In the genomic region with DNA sequence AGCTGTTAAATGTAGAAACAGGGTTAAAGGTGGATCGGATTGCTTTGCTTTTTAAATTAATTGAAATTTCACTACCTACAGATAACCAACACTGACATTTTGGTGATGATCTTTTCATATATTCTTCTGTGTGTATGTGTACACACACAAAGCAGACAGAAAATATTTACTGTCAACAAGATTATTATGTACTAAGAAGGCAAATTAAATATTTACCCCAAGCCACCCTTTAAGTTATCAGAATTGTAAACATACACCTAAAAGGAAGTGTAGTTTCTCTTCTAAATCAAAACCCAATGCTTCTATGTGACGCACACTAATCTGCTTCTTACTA, we compare ENCODE assay signal across 17 cellular contexts.
DNase-seq lines count a peak whose midpoint lies in the region; ATAC-seq and TF ChIP-seq lines count a peak whose summit lies in the region.
"Had no signal": no experiment of that assay in that cellular context is flagged by ENCODE, and none has a peak within 500 bp of the region (broad histone marks: within the 10 kb centered on the region; RNA-seq: fewer than 3 reads in every experiment).

No MANE protein-coding gene starts in this region.

- intact Hi-C loops in left lung (cut with DNase I): no loop called here

- no peak for DNase-seq in RWPE2 (ENCODE audit: low spot score)
- DNase-seq in left lung: no peak
- no peak for DNase-seq in activated naive CD8-positive, alpha-beta T cell treated with anti-CD3 and anti-CD28 coated beads for 36 hours
- no peak for DNase-seq in stimulated activated CD4-positive, alpha-beta T cell treated with anti-CD3 and anti-CD28 coated beads, Interleukin-4, amount 100 ng/mL, for 24 hours
- DNase-seq in neural progenitor cell (ENCODE audit: low spot score): no peak
- DNase-seq in HFFc6: no peak
- DNase-seq: 8988T; activated CD4-positive, alpha-beta T cell treated with anti-CD3 and anti-CD28 coated beads for 4 hours; activated CD8-positive, alpha-beta memory T cell treated with anti-CD3 and anti-CD28 coated beads, Interleukin-2, amount 10 ng/mL, durations not matched to agents 7 days and 5 days; BE2C; effector memory CD8-positive, alpha-beta T cell; HCEC 1CT; NCI-H2171 treated with DMSO at 0.1 percent for 48 hours had no signal

- H3K27ac ChIP-seq in 22Rv1 (peak overlapping the region; percentile 87), RWPE2 (ENCODE audit: poor library complexity, severe bottlenecking) (peak overlapping the region; percentile 73), left lung (peak overlapping the region; percentile 45 to 47), skin epidermis (peak overlapping the region in 20 of 21 experiments; percentile 13 to 87 (median 78)), neural progenitor cell (no peak overlapping the region)

- no peaks in the 10 kb centered on the region for H3K27me3 ChIP-seq in RWPE2 (ENCODE audit: insufficient read depth, poor library complexity, severe bottlenecking)
- H3K27me3 ChIP-seq in left lung: no peaks in the 10 kb centered on the region
- H3K27me3 ChIP-seq in neural progenitor cell: no peaks in the 10 kb centered on the region
- H3K27me3 ChIP-seq: BE2C, MG63 had no signal

- no peak overlapping the region for H2AFZ ChIP-seq in neural progenitor cell (replicated peaks)

- ATAC-seq in RWPE2 (ENCODE audit: low read depth): no peak
- ATAC-seq in left lung: no peak
- ATAC-seq: activated CD8-positive, alpha-beta memory T cell treated with anti-CD3 and anti-CD28 coated beads, Interleukin-2, amount 10 ng/mL, durations not matched to agents 7 days and 5 days; effector memory CD8-positive, alpha-beta T cell had no signal

- H3K27ac Mint-ChIP-seq in activated naive CD8-positive, alpha-beta T cell treated with anti-CD3 and anti-CD28 coated beads for 36 hours: no peak overlapping the region
- no peak overlapping the region for H3K27ac Mint-ChIP-seq in neural progenitor cell
- no peak overlapping the region for H3K27ac Mint-ChIP-seq in HFFc6
- H3K27ac Mint-ChIP-seq: activated CD8-positive, alpha-beta memory T cell treated with anti-CD3 and anti-CD28 coated beads, Interleukin-2, amount 10 ng/mL, durations not matched to agents 7 days and 5 days; activated naive CD8-positive, alpha-beta T cell; effector memory CD8-positive, alpha-beta T cell had no signal

- no peak overlapping the region for H3K4me3 Mint-ChIP-seq in activated naive CD8-positive, alpha-beta T cell treated with anti-CD3 and anti-CD28 coated beads for 36 hours
- no peak overlapping the region for H3K4me3 Mint-ChIP-seq in neural progenitor cell
- H3K4me3 Mint-ChIP-seq in HFFc6: no peak overlapping the region
- H3K4me3 Mint-ChIP-seq: activated CD8-positive, alpha-beta memory T cell treated with anti-CD3 and anti-CD28 coated beads, Interleukin-2, amount 10 ng/mL, durations not matched to agents 7 days and 5 days; activated naive CD8-positive, alpha-beta T cell; effector memory CD8-positive, alpha-beta T cell had no signal

- H3K36me3 Mint-ChIP-seq in activated naive CD8-positive, alpha-beta T cell treated with anti-CD3 and anti-CD28 coated beads for 36 hours: no peaks in the 10 kb centered on the region
- H3K36me3 Mint-ChIP-seq in neural progenitor cell (peaks cover under 1% of the 10 kb centered on the region), HFFc6 (ENCODE audit: low read depth) (no peaks in the 10 kb centered on the region)
- H3K36me3 Mint-ChIP-seq: activated CD8-positive, alpha-beta memory T cell treated with anti-CD3 and anti-CD28 coated beads, Interleukin-2, amount 10 ng/mL, durations not matched to agents 7 days and 5 days; activated naive CD8-positive, alpha-beta T cell had no signal

- H3K4me3 ChIP-seq in RWPE2 (ENCODE audit: severe bottlenecking) (no peak overlapping the region), left lung (no peak overlapping the region), skin epidermis (no peak overlapping the region), neural progenitor cell (no peak overlapping the region)
- H3K4me3 ChIP-seq: MG63 had no signal

- H3K9me3 Mint-ChIP-seq in activated naive CD8-positive, alpha-beta T cell treated with anti-CD3 and anti-CD28 coated beads for 36 hours: no peaks in the 10 kb centered on the region
- H3K9me3 Mint-ChIP-seq in neural progenitor cell: no peaks in the 10 kb centered on the region
- H3K9me3 Mint-ChIP-seq in HFFc6: peaks cover 9% of the 10 kb centered on the region; the same call in 1 of the 2 replicates
- H3K9me3 Mint-ChIP-seq: effector memory CD8-positive, alpha-beta T cell had no signal

- H3K9ac ChIP-seq in neural progenitor cell: no peak overlapping the region

- TF ChIP-seq CTCF in 22Rv1 (IDR thresholded peaks at IDR 0.05) (no peak), RWPE2 (IDR thresholded peaks at IDR 0.05; ENCODE audit: poor library complexity, severe bottlenecking) (no peak), left lung (IDR thresholded peaks at IDR 0.05) (no peak), neural progenitor cell (IDR thresholded peaks at IDR 0.05) (no peak), HFFc6 (IDR thresholded peaks at IDR 0.05) (no peak)

- H3K9me3 ChIP-seq in RWPE2 (ENCODE audit: severe bottlenecking): no peaks in the 10 kb centered on the region
- no peaks in the 10 kb centered on the region for H3K9me3 ChIP-seq in left lung
- H3K9me3 ChIP-seq in neural progenitor cell (ENCODE audit: low read depth): no peaks in the 10 kb centered on the region
- H3K9me3 ChIP-seq: BE2C, MG63 had no signal

- H3K79me2 ChIP-seq in neural progenitor cell (ENCODE audit: low read depth): no peaks in the 10 kb centered on the region

- H3K4me2 ChIP-seq in neural progenitor cell: no peak overlapping the region

- H3K27me3 Mint-ChIP-seq in activated naive CD8-positive, alpha-beta T cell treated with anti-CD3 and anti-CD28 coated beads for 36 hours: peaks cover 4% of the 10 kb centered on the region
- H3K27me3 Mint-ChIP-seq in neural progenitor cell (ENCODE audit: insufficient read depth, low read depth) (no peaks in the 10 kb centered on the region), HFFc6 (ENCODE audit: insufficient read depth) (peaks cover 1% of the 10 kb centered on the region; the same call in 1 of the 2 replicates)

- H3K4me1 Mint-ChIP-seq in activated naive CD8-positive, alpha-beta T cell treated with anti-CD3 and anti-CD28 coated beads for 36 hours: no peaks in the 10 kb centered on the region
- no peaks in the 10 kb centered on the region for H3K4me1 Mint-ChIP-seq in neural progenitor cell
- H3K4me1 Mint-ChIP-seq in HFFc6 (ENCODE audit: low read depth): no peaks in the 10 kb centered on the region
- H3K4me1 Mint-ChIP-seq: activated CD8-positive, alpha-beta memory T cell treated with anti-CD3 and anti-CD28 coated beads, Interleukin-2, amount 10 ng/mL, durations not matched to agents 7 days and 5 days had no signal

- no peaks in the 10 kb centered on the region for H4K20me1 ChIP-seq in neural progenitor cell (ENCODE audit: low read depth)

- no peaks in the 10 kb centered on the region for H3F3A ChIP-seq in neural progenitor cell (ENCODE audit: low read depth)

- H3K36me3 ChIP-seq in RWPE2 (ENCODE audit: low read depth) (no peaks in the 10 kb centered on the region), left lung (no peaks in the 10 kb centered on the region), neural progenitor cell (no peaks in the 10 kb centered on the region)
- H3K36me3 ChIP-seq: BE2C, MG63 had no signal

- peaks cover 30% of the 10 kb centered on the region for H3K4me1 ChIP-seq in RWPE2 (ENCODE audit: insufficient read depth, poor library complexity, severe bottlenecking)
- no peaks in the 10 kb centered on the region for H3K4me1 ChIP-seq in left lung
- no peaks in the 10 kb centered on the region for H3K4me1 ChIP-seq in neural progenitor cell
- H3K4me1 ChIP-seq: BE2C had no signal
